ENCODE assay signal across 1 cellular context in the genomic region with DNA sequence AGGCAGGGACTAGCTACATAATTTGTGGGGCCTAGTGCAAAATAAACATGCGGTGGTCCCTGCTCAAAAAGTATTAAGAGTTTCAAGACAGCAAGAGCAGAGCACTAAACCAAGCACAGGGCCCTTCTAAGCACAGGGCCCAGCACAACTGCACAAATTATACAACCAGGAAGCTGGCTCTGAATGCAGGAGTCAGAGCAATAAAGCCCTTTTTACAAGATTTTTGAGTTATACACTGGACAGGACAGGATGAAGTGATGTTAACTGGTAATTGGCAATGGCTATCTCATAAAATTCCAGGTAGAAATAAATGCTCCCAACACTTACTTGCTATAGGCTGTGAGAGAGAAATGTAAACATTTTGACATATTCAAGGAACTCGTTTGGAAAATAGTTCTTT.
TF ChIP-seq lines count a peak whose summit lies in the region.

No MANE protein-coding gene starts in this region.

TF ChIP-seq in GM23338, 12 proteins besides CTCF, POLR2A, EP300 and RAD21 (continued from another document):
- TF ChIP-seq, protein P1, sequence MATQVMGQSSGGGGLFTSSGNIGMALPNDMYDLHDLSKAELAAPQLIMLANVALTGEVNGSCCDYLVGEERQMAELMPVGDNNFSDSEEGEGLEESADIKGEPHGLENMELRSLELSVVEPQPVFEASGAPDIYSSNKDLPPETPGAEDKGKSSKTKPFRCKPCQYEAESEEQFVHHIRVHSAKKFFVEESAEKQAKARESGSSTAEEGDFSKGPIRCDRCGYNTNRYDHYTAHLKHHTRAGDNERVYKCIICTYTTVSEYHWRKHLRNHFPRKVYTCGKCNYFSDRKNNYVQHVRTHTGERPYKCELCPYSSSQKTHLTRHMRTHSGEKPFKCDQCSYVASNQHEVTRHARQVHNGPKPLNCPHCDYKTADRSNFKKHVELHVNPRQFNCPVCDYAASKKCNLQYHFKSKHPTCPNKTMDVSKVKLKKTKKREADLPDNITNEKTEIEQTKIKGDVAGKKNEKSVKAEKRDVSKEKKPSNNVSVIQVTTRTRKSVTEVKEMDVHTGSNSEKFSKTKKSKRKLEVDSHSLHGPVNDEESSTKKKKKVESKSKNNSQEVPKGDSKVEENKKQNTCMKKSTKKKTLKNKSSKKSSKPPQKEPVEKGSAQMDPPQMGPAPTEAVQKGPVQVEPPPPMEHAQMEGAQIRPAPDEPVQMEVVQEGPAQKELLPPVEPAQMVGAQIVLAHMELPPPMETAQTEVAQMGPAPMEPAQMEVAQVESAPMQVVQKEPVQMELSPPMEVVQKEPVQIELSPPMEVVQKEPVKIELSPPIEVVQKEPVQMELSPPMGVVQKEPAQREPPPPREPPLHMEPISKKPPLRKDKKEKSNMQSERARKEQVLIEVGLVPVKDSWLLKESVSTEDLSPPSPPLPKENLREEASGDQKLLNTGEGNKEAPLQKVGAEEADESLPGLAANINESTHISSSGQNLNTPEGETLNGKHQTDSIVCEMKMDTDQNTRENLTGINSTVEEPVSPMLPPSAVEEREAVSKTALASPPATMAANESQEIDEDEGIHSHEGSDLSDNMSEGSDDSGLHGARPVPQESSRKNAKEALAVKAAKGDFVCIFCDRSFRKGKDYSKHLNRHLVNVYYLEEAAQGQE (IDR thresholded peaks at IDR 0.05; ENCODE audit: unreplicated experiment) = no peak
- no peak for TF ChIP-seq ZNF462 (CRISPR knock-in tag; IDR thresholded peaks at IDR 0.05)
- TF ChIP-seq ZNF114 (CRISPR knock-in tag; IDR thresholded peaks at IDR 0.05) = no peak
- no peak for TF ChIP-seq STAT1 (IDR thresholded peaks at IDR 0.05; ENCODE audit: unreplicated experiment)
- no peak for TF ChIP-seq NANOG (IDR thresholded peaks at IDR 0.05; ENCODE audit: borderline replicate concordance)
- no peak for TF ChIP-seq POLR2AphosphoS5 (IDR thresholded peaks at IDR 0.05; ENCODE audit: low read depth)
- TF ChIP-seq CREB1 (CRISPR knock-in tag; IDR thresholded peaks at IDR 0.05; ENCODE audit: low read depth) = no peak
